ENCODE assay signal across 18 cellular contexts in the genomic region with DNA sequence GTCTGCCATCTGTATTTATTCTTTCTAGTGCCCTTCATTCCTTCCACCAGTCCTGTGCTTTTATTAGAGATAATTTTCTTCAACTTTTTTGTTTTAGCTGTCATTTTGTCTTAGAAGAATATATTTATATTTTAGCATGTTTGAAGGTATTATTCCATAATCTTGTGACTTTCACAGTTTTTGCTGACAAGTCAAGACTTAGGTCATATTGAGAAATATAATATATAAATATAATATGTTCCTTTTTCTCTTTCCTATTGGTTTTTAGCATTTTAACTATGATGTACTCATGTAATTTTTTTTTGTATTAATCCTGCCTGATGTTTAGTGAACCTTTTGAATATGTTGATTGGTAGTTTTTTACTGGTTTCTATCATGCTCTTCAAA. TPM values are rescaled to one million over a fixed set of nuclear protein-coding genes. Genes with fewer than 3 reads are reported as not detected.
A peak's percentile ranks its signal among the peaks of the same experiment; 100 is the strongest.
DNase-seq lines count a peak whose midpoint lies in the region; ATAC-seq and TF ChIP-seq lines count a peak whose summit lies in the region.
"Had no signal": no experiment of that assay in that cellular context is flagged by ENCODE, and none has a peak within 500 bp of the region (broad histone marks: within the 10 kb centered on the region; RNA-seq: fewer than 3 reads in every experiment).

No MANE protein-coding gene starts in this region.

- ATAC-seq in activated T-cell treated with anti-CD3 and anti-CD28 coated beads, Interleukin-2, amount 50 U/mL, for 72 hours (replicated peaks in 1 of 2), result no peak
- no peak for ATAC-seq in activated T-cell treated with anti-CD3 and anti-CD28 coated beads, Interleukin-2, amount 50 U/mL, for 4 hours
- ATAC-seq in activated naive CD8-positive, alpha-beta T cell treated with anti-CD3 and anti-CD28 coated beads, Interleukin-2, amount 50 U/mL, for 24 hours, result no peak
- ATAC-seq: A549 had no signal

- peaks cover 0 to 6% (median 2%) of the 10 kb centered on the region in 4 donors for H3K4me1 ChIP-seq in sigmoid colon
- H3K4me1 ChIP-seq: A549, Caco-2, HAP-1 had no signal

- H3K4me3 ChIP-seq in sigmoid colon, result no peak overlapping the region
- H3K4me3 ChIP-seq: A549, HAP-1 had no signal

- no peaks in the 10 kb centered on the region for H3K4me1 Mint-ChIP-seq in activated T-cell treated with anti-CD3 and anti-CD28 coated beads, Interleukin-2, amount 50 U/mL, for 72 hours (ENCODE audit: low read depth)
- H3K4me1 Mint-ChIP-seq in activated T-cell treated with anti-CD3 and anti-CD28 coated beads, Interleukin-2, amount 50 U/mL, for 4 hours (ENCODE audit: low read depth), result no peaks in the 10 kb centered on the region
- H3K4me1 Mint-ChIP-seq in activated naive CD8-positive, alpha-beta T cell (ENCODE audit: low read depth), result peaks cover 6% of the 10 kb centered on the region
- H3K4me1 Mint-ChIP-seq in activated naive CD8-positive, alpha-beta T cell treated with anti-CD3 and anti-CD28 coated beads, Interleukin-2, amount 50 U/mL, for 24 hours, result peaks cover 3% of the 10 kb centered on the region

- H3K36me3 Mint-ChIP-seq in activated T-cell treated with anti-CD3 and anti-CD28 coated beads, Interleukin-2, amount 50 U/mL, for 72 hours (ENCODE audit: insufficient read depth in 2 of 2), result peaks cover 9 to 32% of the 10 kb centered on the region in 2 donors
- H3K36me3 Mint-ChIP-seq in activated T-cell treated with anti-CD3 and anti-CD28 coated beads, Interleukin-2, amount 50 U/mL, for 4 hours (ENCODE audit: insufficient read depth), result peaks cover 38% of the 10 kb centered on the region
- peaks cover 36% of the 10 kb centered on the region for H3K36me3 Mint-ChIP-seq in activated naive CD8-positive, alpha-beta T cell
- H3K36me3 Mint-ChIP-seq in activated naive CD8-positive, alpha-beta T cell treated with anti-CD3 and anti-CD28 coated beads, Interleukin-2, amount 50 U/mL, for 24 hours (ENCODE audit: low read depth), result peaks cover 39% of the 10 kb centered on the region

- no peak for TF ChIP-seq POLR2A in sigmoid colon (IDR thresholded peaks at IDR 0.05)

- no peak overlapping the region for H3K4me3 Mint-ChIP-seq in activated T-cell treated with anti-CD3 and anti-CD28 coated beads, Interleukin-2, amount 50 U/mL, for 72 hours
- no peak overlapping the region for H3K4me3 Mint-ChIP-seq in activated T-cell treated with anti-CD3 and anti-CD28 coated beads, Interleukin-2, amount 50 U/mL, for 4 hours
- no peak overlapping the region for H3K4me3 Mint-ChIP-seq in activated naive CD8-positive, alpha-beta T cell
- no peak overlapping the region for H3K4me3 Mint-ChIP-seq in activated naive CD8-positive, alpha-beta T cell treated with anti-CD3 and anti-CD28 coated beads, Interleukin-2, amount 50 U/mL, for 24 hours
- H3K4me3 Mint-ChIP-seq: CD4-positive, alpha-beta memory T cell; HFFc6 had no signal

- peak overlapping the region; percentile 49 for H3K27ac Mint-ChIP-seq in activated T-cell treated with anti-CD3 and anti-CD28 coated beads, Interleukin-2, amount 50 U/mL, for 72 hours
- peak overlapping the region; percentile 75 for H3K27ac Mint-ChIP-seq in activated naive CD8-positive, alpha-beta T cell
- no peak overlapping the region for H3K27ac Mint-ChIP-seq in activated naive CD8-positive, alpha-beta T cell treated with anti-CD3 and anti-CD28 coated beads, Interleukin-2, amount 50 U/mL, for 24 hours
- H3K27ac Mint-ChIP-seq: HFFc6 had no signal

- peak overlapping the region in 3 of 4 donors; percentile 54 to 63 (median 61) for H3K27ac ChIP-seq in sigmoid colon
- H3K27ac ChIP-seq: A549 had no signal

- intact Hi-C loops in sigmoid colon (cut with DNase I), result no loop called here

- no peaks in the 10 kb centered on the region for H3K27me3 ChIP-seq in sigmoid colon

- no peaks in the 10 kb centered on the region for H3K9me3 ChIP-seq in sigmoid colon
- H3K9me3 ChIP-seq: A549, Caco-2, HAP-1 had no signal

- H3K27me3 Mint-ChIP-seq in activated T-cell treated with anti-CD3 and anti-CD28 coated beads, Interleukin-2, amount 50 U/mL, for 72 hours (ENCODE audit: low read depth), result no peaks in the 10 kb centered on the region
- no peaks in the 10 kb centered on the region for H3K27me3 Mint-ChIP-seq in activated T-cell treated with anti-CD3 and anti-CD28 coated beads, Interleukin-2, amount 50 U/mL, for 4 hours (ENCODE audit: low read depth)
- no peaks in the 10 kb centered on the region for H3K27me3 Mint-ChIP-seq in activated naive CD8-positive, alpha-beta T cell
- no peaks in the 10 kb centered on the region for H3K27me3 Mint-ChIP-seq in activated naive CD8-positive, alpha-beta T cell treated with anti-CD3 and anti-CD28 coated beads, Interleukin-2, amount 50 U/mL, for 24 hours
- H3K27me3 Mint-ChIP-seq: CD4-positive, alpha-beta memory T cell had no signal

- H3K9me3 Mint-ChIP-seq in activated T-cell treated with anti-CD3 and anti-CD28 coated beads, Interleukin-2, amount 50 U/mL, for 72 hours, result no peaks in the 10 kb centered on the region
- no peaks in the 10 kb centered on the region for H3K9me3 Mint-ChIP-seq in activated T-cell treated with anti-CD3 and anti-CD28 coated beads, Interleukin-2, amount 50 U/mL, for 4 hours
- H3K9me3 Mint-ChIP-seq in activated naive CD8-positive, alpha-beta T cell (ENCODE audit: low read depth), result no peaks in the 10 kb centered on the region
- H3K9me3 Mint-ChIP-seq in activated naive CD8-positive, alpha-beta T cell treated with anti-CD3 and anti-CD28 coated beads, Interleukin-2, amount 50 U/mL, for 24 hours, result no peaks in the 10 kb centered on the region
- H3K9me3 Mint-ChIP-seq: CD4-positive, alpha-beta memory T cell had no signal

- H3K36me3 ChIP-seq in sigmoid colon, result peaks cover 0 to 41% (median 0%) of the 10 kb centered on the region in 4 donors
- H3K36me3 ChIP-seq: HAP-1 had no signal

- TF ChIP-seq CTCF in sigmoid colon (IDR thresholded peaks at IDR 0.05), result no peak

- DNase-seq in activated T-cell treated with anti-CD3 and anti-CD28 coated beads, Interleukin-2, amount 50 U/mL, for 72 hours, result no peak
- no peak for DNase-seq in activated T-cell treated with anti-CD3 and anti-CD28 coated beads, Interleukin-2, amount 50 U/mL, for 4 hours
- no peak for DNase-seq in activated naive CD8-positive, alpha-beta T cell treated with anti-CD3 and anti-CD28 coated beads, Interleukin-2, amount 50 U/mL, for 24 hours
- no peak for DNase-seq in sigmoid colon
- DNase-seq in stimulated activated CD4-positive, alpha-beta T cell treated with anti-CD3 and anti-CD28 coated beads, Interleukin-4, amount 100 ng/mL, for 24 hours, result no peak
- DNase-seq: 8988T; ACHN; AML-193; C1 segment of cervical spinal cord; Caco-2; CD4-positive, alpha-beta memory T cell; DMS153; DND-41; GOT3; HFFc6 had no signal

- TF ChIP-seq EP300 in sigmoid colon (IDR thresholded peaks at IDR 0.05), result no peak

RNA-seq across cellular contexts. Expression of gene CYP2R1, which starts 55.9 kb away (rescaled TPM):
- 10 to 100 TPM; 30.2 to 30.4 TPM for total RNA-seq in activated T-cell treated with anti-CD3 and anti-CD28 coated beads, Interleukin-2, amount 50 U/mL, for 72 hours
- 1 to 10 TPM; 3.3 to 5.3 (median 4.1) TPM for total RNA-seq in activated T-cell treated with anti-CD3 and anti-CD28 coated beads, Interleukin-2, amount 50 U/mL, for 4 hours
- 10 to 100 TPM in 3 of 4 donors, 1 to 10 TPM in 1; 6.1 to 17.5 (median 13.8) TPM for total RNA-seq in sigmoid colon
- polyA plus RNA-seq in sigmoid colon, result 10 to 100 TPM; 10.4 to 15.3 (median 11.4) TPM
